In genomic region chr1:10211805-10212405, GRCh38 we compare ENCODE assay signal across 1 cellular context.
TF ChIP-seq lines count a peak whose summit lies in the region.

No MANE protein-coding gene starts in this region.

TF ChIP-seq in K562, 482 proteins besides CTCF, POLR2A, EP300 and RAD21 (continued from another document and continues in another):
- TF ChIP-seq CEBPZ (IDR thresholded peaks at IDR 0.05; ENCODE audit: borderline replicate concordance, low read depth, low read length) (no peak), NR0B1 (IDR thresholded peaks at IDR 0.05; ENCODE audit: partially characterized antibody) (no peak), RB1 (IDR thresholded peaks at IDR 0.05; ENCODE audit: low read depth) (no peak), ZNF586 (CRISPR knock-in tag; conservative IDR thresholded peaks at IDR 0.05) (no peak), E4F1 (CRISPR knock-in tag; IDR thresholded peaks at IDR 0.05; ENCODE audit: borderline replicate concordance) (no peak), HMBOX1 (IDR thresholded peaks at IDR 0.05) (no peak), PBX2 (CRISPR knock-in tag; IDR thresholded peaks at IDR 0.05; ENCODE audit: low read depth) (no peak), PBX2 (tag; conservative IDR thresholded peaks at IDR 0.05; ENCODE audit: low read depth) (0 out of 2 replicates have a peak, but pooled peaks have one; percentile 5), MAX (CRISPR knock-in tag; IDR thresholded peaks at IDR 0.05) (0 out of 2 replicates have a peak, but pooled peaks have one; percentile 43), BRF1 (IDR thresholded peaks at IDR 0.05; ENCODE audit: borderline replicate concordance, extremely low read depth, insufficient read length) (no peak), SIN3A (IDR thresholded peaks at IDR 0.05; ENCODE audit: borderline replicate concordance in 2 of 2, control insufficient read depth in 1 of 2, low read depth in 2 of 2, low read length in 2 of 2) (peak in 1 of 2 experiments; percentile 24; a peak in 1 of 4 replicates), MLLT1 (IDR thresholded peaks at IDR 0.05) (no peak), ZNF232 (CRISPR knock-in tag; IDR thresholded peaks at IDR 0.05) (0 out of 2 replicates have a peak, but pooled peaks have one; percentile 52), GTF2E2 (tag; IDR thresholded peaks at IDR 0.05) (no peak), MED1 (CRISPR knock-in tag; IDR thresholded peaks at IDR 0.05; ENCODE audit: borderline replicate concordance) (no peak), ZFP36 (IDR thresholded peaks at IDR 0.05; ENCODE audit: low read depth, low read length, partially characterized antibody) (peak; percentile 18), TFAM (CRISPR knock-in tag; conservative IDR thresholded peaks at IDR 0.05) (no peak), NR1H2 (CRISPR knock-in tag; IDR thresholded peaks at IDR 0.05) (no peak), ZNF785 (CRISPR knock-in tag; IDR thresholded peaks at IDR 0.05) (no peak), REST (CRISPR knock-in tag; IDR thresholded peaks at IDR 0.05; ENCODE audit: low read depth) (no peak), HNRNPUL1 (IDR thresholded peaks at IDR 0.05; ENCODE audit: low read length) (no peak), HOXB6 (CRISPR knock-in tag; IDR thresholded peaks at IDR 0.05; ENCODE audit: borderline replicate concordance) (no peak), FUS (optimal IDR thresholded peaks at IDR 0.05; ENCODE audit: low read depth, low read length) (no peak), CHD4 (IDR thresholded peaks at IDR 0.05; ENCODE audit: insufficient read depth, insufficient replicate concordance, low read depth, low read length, poor library complexity, severe bottlenecking) (no peak), ZNF77 (CRISPR knock-in tag; IDR thresholded peaks at IDR 0.05) (no peak), CHD2 (IDR thresholded peaks at IDR 0.05; ENCODE audit: low read depth, low read length) (no peak), ZSCAN32 (CRISPR knock-in tag; IDR thresholded peaks at IDR 0.05) (no peak), FOXJ3 (CRISPR knock-in tag; IDR thresholded peaks at IDR 0.05) (no peak), CC2D1A (IDR thresholded peaks at IDR 0.05) (no peak; the same call in 1 of the 2 replicates), HDAC3 (IDR thresholded peaks at IDR 0.05; ENCODE audit: borderline replicate concordance, partially characterized antibody) (no peak), KHSRP (IDR thresholded peaks at IDR 0.05) (no peak), TFAP4 (CRISPR knock-in tag; IDR thresholded peaks at IDR 0.05; ENCODE audit: borderline replicate concordance) (peak; percentile 59), XRCC3 (IDR thresholded peaks at IDR 0.05) (no peak), SREBF2 (CRISPR knock-in tag; IDR thresholded peaks at IDR 0.05) (no peak), E2F6 (IDR thresholded peaks at IDR 0.05; ENCODE audit: borderline replicate concordance in 1 of 2, extremely low read depth in 1 of 2, insufficient read depth in 1 of 2, insufficient read length in 1 of 2, low read depth in 1 of 2, low read length in 1 of 2, poor library complexity in 1 of 2, severe bottlenecking in 1 of 2) (peak in 1 of 2 experiments; percentile 34), TEAD4 (IDR thresholded peaks at IDR 0.05; ENCODE audit: low read length) (peak; percentile 67), TEAD4 (CRISPR knock-in tag; IDR thresholded peaks at IDR 0.05; ENCODE audit: borderline replicate concordance) (no peak), VEZF1 (CRISPR knock-in tag; IDR thresholded peaks at IDR 0.05) (peak; percentile 14; the same call in 1 of the 2 replicates)
